15 cellular contexts compared by ENCODE assay signal in genomic region chr11:105202844-105203548, GRCh38.
DNase-seq lines count a peak whose midpoint lies in the region; ATAC-seq lines count a peak whose summit lies in the region.
"Had no signal": no experiment of that assay in that cellular context is flagged by ENCODE, and none has a peak within 500 bp of the region (broad histone marks: within the 10 kb centered on the region; RNA-seq: fewer than 3 reads in every experiment).

No MANE protein-coding gene starts in this region.

- H3K36me3 ChIP-seq in CD4-positive, alpha-beta memory T cell (ENCODE audit: insufficient read depth, low read length) = no peaks in the 10 kb centered on the region

- H3K4me1 Mint-ChIP-seq in CD4-positive, alpha-beta memory T cell = peaks cover 12 to 18% (median 16%) of the 10 kb centered on the region in 4 donors
- peaks cover 16% of the 10 kb centered on the region for H3K4me1 Mint-ChIP-seq in activated naive CD8-positive, alpha-beta T cell treated with anti-CD3 and anti-CD28 coated beads, Interleukin-2, amount 50 U/mL, for 24 hours
- H3K4me1 Mint-ChIP-seq: B cell had no signal

- no peaks in the 10 kb centered on the region for H3K9me3 ChIP-seq in CD4-positive, alpha-beta memory T cell (ENCODE audit: control insufficient read depth in 1 of 2, low read length in 2 of 2)

- no peak overlapping the region for H3K4me3 ChIP-seq in CD4-positive, alpha-beta memory T cell (ENCODE audit: low read length in 2 of 2)

- peak overlapping the region in 6 of 7 donors; percentile 2 to 84 (median 64) for H3K27ac Mint-ChIP-seq in CD4-positive, alpha-beta memory T cell
- no peak overlapping the region for H3K27ac Mint-ChIP-seq in activated naive CD8-positive, alpha-beta T cell treated with anti-CD3 and anti-CD28 coated beads, Interleukin-2, amount 50 U/mL, for 24 hours
- H3K27ac Mint-ChIP-seq: B cell had no signal

- no peaks in the 10 kb centered on the region for H3K36me3 Mint-ChIP-seq in CD4-positive, alpha-beta memory T cell
- H3K36me3 Mint-ChIP-seq in activated naive CD8-positive, alpha-beta T cell treated with anti-CD3 and anti-CD28 coated beads, Interleukin-2, amount 50 U/mL, for 24 hours (ENCODE audit: low read depth) = no peaks in the 10 kb centered on the region

- no peak overlapping the region for H3K27ac ChIP-seq in CD4-positive, alpha-beta memory T cell (ENCODE audit: low read depth, low read length)
- H3K27ac ChIP-seq: VCaP had no signal

- POLR2A ChIA-PET in CD4-positive, alpha-beta memory T cell (lab: Charles Lee; ENCODE audit: partially characterized antibody) = no interaction called here

- H3K4me3 Mint-ChIP-seq in CD4-positive, alpha-beta memory T cell = peak overlapping the region in 6 of 8 donors; percentile 8 to 75 (median 44)
- no peak overlapping the region for H3K4me3 Mint-ChIP-seq in activated naive CD8-positive, alpha-beta T cell treated with anti-CD3 and anti-CD28 coated beads, Interleukin-2, amount 50 U/mL, for 24 hours
- H3K4me3 Mint-ChIP-seq: B cell had no signal

- CTCF ChIA-PET in CD4-positive, alpha-beta memory T cell (lab: Charles Lee; ENCODE audit: partially characterized antibody) = no interaction called here

- no peaks in the 10 kb centered on the region for H3K27me3 Mint-ChIP-seq in CD4-positive, alpha-beta memory T cell
- H3K27me3 Mint-ChIP-seq in activated naive CD8-positive, alpha-beta T cell treated with anti-CD3 and anti-CD28 coated beads, Interleukin-2, amount 50 U/mL, for 24 hours = no peaks in the 10 kb centered on the region
- H3K27me3 Mint-ChIP-seq: B cell had no signal

- H3K27me3 ChIP-seq in CD4-positive, alpha-beta memory T cell (ENCODE audit: insufficient read depth, low read length) = no peaks in the 10 kb centered on the region

- intact Hi-C loops in CD4-positive, alpha-beta memory T cell (cut with micrococcal nuclease) = no loop called here

- peak; percentile 80 for ATAC-seq in activated naive CD8-positive, alpha-beta T cell treated with anti-CD3 and anti-CD28 coated beads, Interleukin-2, amount 50 U/mL, for 24 hours
- no peak for ATAC-seq in GM19023 (IDR thresholded peaks at IDR 0.05; ENCODE audit: unreplicated experiment)

- H3K4me1 ChIP-seq in CD4-positive, alpha-beta memory T cell (ENCODE audit: insufficient read depth, low read length) = peaks cover 23% of the 10 kb centered on the region

- H3K9me3 Mint-ChIP-seq in CD4-positive, alpha-beta memory T cell = no peaks in the 10 kb centered on the region
- H3K9me3 Mint-ChIP-seq in activated naive CD8-positive, alpha-beta T cell treated with anti-CD3 and anti-CD28 coated beads, Interleukin-2, amount 50 U/mL, for 24 hours = peaks cover 3% of the 10 kb centered on the region

- peak in 4 of 5 donors; percentile 16 to 21 (median 19) for DNase-seq in CD4-positive, alpha-beta memory T cell
- DNase-seq in MV-4-11 (lab: John Stamatoyannopoulos, UW) (peak; percentile 23), left kidney (ENCODE audit: low read depth, low spot score) (peak; percentile 35), mesenteric fat pad (ENCODE audit: low spot score) (no peak), inferior parietal cortex (ENCODE audit: extremely low spot score) (no peak), NCI-H345 treated with DMSO at 0.1 percent for 48 hours (lab: John Stamatoyannopoulos, UW; ENCODE audit: unreplicated experiment) (no peak)
- DNase-seq in activated naive CD8-positive, alpha-beta T cell treated with anti-CD3 and anti-CD28 coated beads, Interleukin-2, amount 50 U/mL, for 24 hours = no peak
- DNase-seq: activated effector memory CD4-positive, alpha-beta T cell treated with anti-CD3 and anti-CD28 coated beads, Interleukin-2, amount 50 U/mL, for 16 hours; cortex of kidney; NCI-H1417 treated with DMSO at 0.1 percent for 48 hours; NCI-H748 treated with DMSO at 0.1 percent for 48 hours; SIG-M5 had no signal

Comparison
In these comparisons a context has a peak if more than half of its experiments do, and no peak if none do; other contexts are left out.
1. DNase-seq: peak in CD4-positive, alpha-beta memory T cell (4 of 5), MV-4-11 (single experiment) and left kidney (single experiment); none in activated naive CD8-positive, alpha-beta T cell treated with anti-CD3 and anti-CD28 coated beads, Interleukin-2, amount 50 U/mL, for 24 hours (single experiment), mesenteric fat pad (single experiment), inferior parietal cortex (single experiment) and NCI-H345 treated with DMSO at 0.1 percent for 48 hours (single experiment).